ENCODE assay signal across 28 cellular contexts in genomic region chr7:123346771-123347170, GRCh38.
"Had no signal": no experiment of that assay in that cellular context is flagged by ENCODE, and none has a peak within 500 bp of the region (broad histone marks: within the 10 kb centered on the region; RNA-seq: fewer than 3 reads in every experiment).

No MANE protein-coding gene starts in this region.

- ATAC-seq: activated CD8-positive, alpha-beta memory T cell treated with anti-CD3 and anti-CD28 coated beads, Interleukin-2, amount 10 ng/mL, durations not matched to agents 7 days and 5 days; activated naive CD8-positive, alpha-beta T cell treated with anti-CD3 and anti-CD28 coated beads, Interleukin-2, amount 50 U/mL, for 24 hours had no signal

- DNase-seq: activated B cell treated with CpG ODN at 0.5 μM for 24 hours; activated CD4-positive, alpha-beta memory T cell treated with anti-CD3 and anti-CD28 coated beads, Interleukin-2, amount 10 ng/mL, durations not matched to agents 7 days and 5 days; activated CD4-positive, alpha-beta T cell treated with anti-CD3 and anti-CD28 coated beads for 4 hours; activated CD4-positive, CD25-positive, alpha-beta regulatory T cell treated with anti-CD3 and anti-CD28 coated beads, Interleukin-2, amount 50 U/mL, for 72 hours; activated CD8-positive, alpha-beta memory T cell treated with anti-CD3 and anti-CD28 coated beads for 24 hours; activated CD8-positive, alpha-beta memory T cell treated with anti-CD3 and anti-CD28 coated beads, Interleukin-2, amount 10 ng/mL, durations not matched to agents 7 days and 5 days; activated CD8-positive, alpha-beta memory T cell treated with anti-CD3 and anti-CD28 coated beads, Interleukin-2, amount 50 U/mL, for 48 hours; activated effector memory CD4-positive, alpha-beta T cell treated with Interleukin-2 at 50 U/mL for 16 hours; activated naive CD4-positive, alpha-beta T cell treated with anti-CD3 and anti-CD28 coated beads, Interleukin-2, amount 10 ng/mL, durations not matched to agents 7 days and 5 days; activated naive CD8-positive, alpha-beta T cell treated with anti-CD3 and anti-CD28 coated beads, Interleukin-2, amount 50 U/mL, for 24 hours; activated T-cell treated with anti-CD3 and anti-CD28 coated beads, Interleukin-2, amount 50 U/mL, for 48 hours; central memory CD4-positive, alpha-beta T cell; NCI-H1092 treated with DMSO at 0.1 percent for 48 hours; NCI-H1417; NCI-H146; NCI-H187; NCI-H2029 treated with DMSO at 0.1 percent for 48 hours; NCI-H2107; NCI-H226; NCI-H446 treated with DMSO at 0.1 percent for 48 hours; NCI-H524; PC-9; Right ventricle myocardium superior; SW 1271; T-helper 1 cell; T-helper 2 cell; T-helper 9 cell had no signal

- H2AFZ ChIP-seq: PC-9 had no signal

- H3K4me2 ChIP-seq: PC-9 had no signal

- H3K27ac ChIP-seq: PC-9, VCaP had no signal

- H3K4me3 ChIP-seq: PC-9 had no signal
